12 cellular contexts compared by ENCODE assay signal in genomic region chr18:77103181-77103875, GRCh38. TPM values are rescaled to one million over a fixed set of nuclear protein-coding genes. Genes with fewer than 3 reads are reported as not detected.
DNase-seq lines count a peak whose midpoint lies in the region; ATAC-seq and TF ChIP-seq lines count a peak whose summit lies in the region.
"Had no signal": no experiment of that assay in that cellular context is flagged by ENCODE, and none has a peak within 500 bp of the region (broad histone marks: within the 10 kb centered on the region; RNA-seq: fewer than 3 reads in every experiment).

No MANE protein-coding gene starts in this region.

- CTCF ChIA-PET in AG04450 (lab: Charles Lee) = interaction anchor here (0.7 kb wide), 1 partner anchor 48 kb away, joined by 3 read pairs; no protein-coding TSS in a partner anchor

- H3K9me3 Mint-ChIP-seq in chondrocyte (ENCODE audit: low read depth) = no peaks in the 10 kb centered on the region
- peaks cover 0 to 17% (median 0%) of the 10 kb centered on the region in 9 donors for H3K9me3 Mint-ChIP-seq in naive thymus-derived CD8-positive, alpha-beta T cell

- H3K9me2 ChIP-seq in Karpas-422 (replicated peaks; ENCODE audit: insufficient read depth, low read length) = no peaks in the 10 kb centered on the region

- peaks cover 95% of the 10 kb centered on the region for H3K4me1 Mint-ChIP-seq in chondrocyte (ENCODE audit: low read depth)
- H3K4me1 Mint-ChIP-seq in naive thymus-derived CD8-positive, alpha-beta T cell = peaks cover 58 to 99% (median 94%) of the 10 kb centered on the region in 4 donors

- peak overlapping the region; percentile 94 for H3K27ac ChIP-seq in AG04450 (ENCODE audit: low read depth, low read length)
- peak overlapping the region; percentile 87 for H3K27ac ChIP-seq in Karpas-422 (ENCODE audit: low read length)
- no peak overlapping the region for H3K27ac ChIP-seq in caudate nucleus (ENCODE audit: low read depth, low read length)

- no peak for TF ChIP-seq CTCF in AG04450 (IDR thresholded peaks at IDR 0.05; ENCODE audit: low read depth, low read length)
- TF ChIP-seq CTCF in chondrocyte (IDR thresholded peaks at IDR 0.05) = no peak

- H3K9ac ChIP-seq in Karpas-422 (ENCODE audit: low read length) = 0 out of 2 replicates have a peak overlapping the region, but pooled peaks have one; percentile 58

- peaks cover 22% of the 10 kb centered on the region; the same call in 1 of the 2 replicates for H4K20me1 ChIP-seq in Karpas-422 (ENCODE audit: insufficient read depth, low read depth, low read length)

- H3K27me3 ChIP-seq in AG04450 (ENCODE audit: control insufficient read depth, insufficient read depth, low read length) (no peaks in the 10 kb centered on the region), Karpas-422 (ENCODE audit: low read length) (no peaks in the 10 kb centered on the region)

- peaks cover 75% of the 10 kb centered on the region for H3K79me2 ChIP-seq in Karpas-422 (ENCODE audit: low read length)

- peaks cover 10% of the 10 kb centered on the region for H3K36me3 ChIP-seq in Karpas-422 (ENCODE audit: insufficient read depth, low read length)

- H3K4me3 ChIP-seq in AG04450 (ENCODE audit: low read depth, low read length) (no peak overlapping the region), Karpas-422 (ENCODE audit: low read length) (peak overlapping the region; percentile 42)

- peak overlapping the region; percentile 97 for H3K27ac Mint-ChIP-seq in chondrocyte (ENCODE audit: unreplicated experiment)
- H3K27ac Mint-ChIP-seq in naive thymus-derived CD8-positive, alpha-beta T cell = peak overlapping the region; percentile 81 to 99 (median 96)

- DNase-seq in AG04450 (ENCODE audit: low read depth, low spot score) = no peak
- DNase-seq in Karpas-422 = no peak
- no peak for DNase-seq in chondrocyte (ENCODE audit: low spot score)
- DNase-seq in naive thymus-derived CD8-positive, alpha-beta T cell = no peak
- DNase-seq in caudate nucleus (lab: John Stamatoyannopoulos, UW) = no peak
- DNase-seq: cerebellar nuclear complex, midbrain, SIG-M5 had no signal

- peak overlapping the region; percentile 71 for H3K4me2 ChIP-seq in Karpas-422 (ENCODE audit: low read depth, low read length, poor library complexity, severe bottlenecking)

- H3K9me3 ChIP-seq in AG04450 (ENCODE audit: control insufficient read depth, insufficient read depth, low read length) (peaks cover 7% of the 10 kb centered on the region; the same call in 1 of the 2 replicates), Karpas-422 (ENCODE audit: low read length) (no peaks in the 10 kb centered on the region)

- no peaks in the 10 kb centered on the region for H3K36me3 Mint-ChIP-seq in chondrocyte (ENCODE audit: low read depth)
- H3K36me3 Mint-ChIP-seq in naive thymus-derived CD8-positive, alpha-beta T cell = peaks cover 7 to 26% (median 23%) of the 10 kb centered on the region in 3 donors

- H2AFZ ChIP-seq in Karpas-422 (ENCODE audit: low read length) = no peak overlapping the region

- no peaks in the 10 kb centered on the region for H3K27me3 Mint-ChIP-seq in chondrocyte (ENCODE audit: low read depth)
- no peaks in the 10 kb centered on the region for H3K27me3 Mint-ChIP-seq in naive thymus-derived CD8-positive, alpha-beta T cell

- H3K4me3 Mint-ChIP-seq in chondrocyte (ENCODE audit: unreplicated experiment) = peak overlapping the region; percentile 35
- H3K4me3 Mint-ChIP-seq in naive thymus-derived CD8-positive, alpha-beta T cell = peak overlapping the region in 7 of 10 donors; percentile 24 to 66 (median 43)

- POLR2A ChIA-PET in AG04450 (lab: Yijun Ruan, JAX) = interaction anchor here (2.0 kb wide), 2 partner anchors 31 to 36 kb away, joined by 8 to 17 read pairs; no protein-coding TSS in a partner anchor
- POLR2A ChIA-PET in naive thymus-derived CD8-positive, alpha-beta T cell (lab: Charles Lee) = interaction anchor here (0.9 to 3.3 kb wide), 7 partner anchors 28 to 108 kb away, joined by 3 to 38 read pairs (median 6); partner anchors contain the start of gene MBP

- ATAC-seq in naive thymus-derived CD8-positive, alpha-beta T cell = no peak
- ATAC-seq in GM21381 (IDR thresholded peaks at IDR 0.05; ENCODE audit: unreplicated experiment) (no peak), HG03175 (IDR thresholded peaks at IDR 0.05; ENCODE audit: unreplicated experiment) (no peak), HG02678 (IDR thresholded peaks at IDR 0.05; ENCODE audit: unreplicated experiment) (no peak)

- peaks cover 91% of the 10 kb centered on the region for H3K4me1 ChIP-seq in Karpas-422 (ENCODE audit: low read length)

RNA-seq across cellular contexts. Expression of gene MBP, which starts 29.3 kb away (rescaled TPM):
- polyA plus RNA-seq in AG04450 (2011; rRNA removed) = 4.7 and 5.3 TPM in 2 replicates
- polyA minus RNA-seq in AG04450 (2011; rRNA and poly(A)+ RNA removed) = 5.9 and 10.9 TPM in 2 replicates
- 58.3 and 67.8 TPM in 2 replicates for total RNA-seq in Karpas-422 (2014; rRNA removed; shearing (Covaris generic); ENCODE audit: low replicate concordance)
- total RNA-seq in chondrocyte = 8.3 to 15.9 TPM (median 14.0 TPM) in 3 replicates
- 100 to 1,000 TPM in 1 of 2 experiments, 10 to 100 TPM in 1; 99.9 to 108 TPM for total RNA-seq in naive thymus-derived CD8-positive, alpha-beta T cell
- 100 to 1,000 TPM in 2 of 3 donors, 10 to 100 TPM in 1; 89.2 to 148 (median 105) TPM for polyA plus RNA-seq in naive thymus-derived CD8-positive, alpha-beta T cell
- total RNA-seq: Daoy had no signal
